ENCODE assay signal across 1 cellular context in the genomic region with DNA sequence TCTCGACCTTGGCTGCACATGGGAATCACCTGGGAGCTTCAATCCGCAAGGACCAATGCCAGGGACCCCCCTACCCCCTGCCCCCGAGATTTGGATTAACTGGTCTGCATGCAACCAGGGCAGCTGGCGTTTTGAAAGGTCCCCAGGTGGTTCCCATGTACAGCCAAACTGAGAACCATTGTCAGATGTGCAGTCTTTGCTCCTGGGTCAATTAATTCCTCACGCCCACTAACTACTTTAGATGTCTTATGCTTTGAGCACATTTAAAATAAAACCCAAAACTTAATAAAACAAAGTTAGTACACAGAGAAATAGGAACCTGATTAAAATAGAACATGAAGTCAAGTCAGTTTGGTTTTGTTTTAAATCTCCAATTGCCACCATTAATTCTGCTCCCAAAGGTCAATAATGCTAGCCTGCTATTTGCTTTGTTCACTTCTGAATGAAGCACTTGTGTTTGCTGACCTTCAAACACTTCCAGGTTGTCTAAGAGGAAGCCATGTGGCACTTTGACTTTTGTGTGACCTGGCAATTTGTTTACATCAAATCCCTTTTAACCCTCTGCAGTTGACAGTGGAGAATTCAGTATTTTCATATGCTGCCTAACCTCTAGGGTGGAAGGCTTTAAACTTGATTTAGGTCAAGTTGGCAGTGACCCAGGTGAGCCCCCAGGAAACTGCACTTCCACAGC.
TF ChIP-seq lines count a peak whose summit lies in the region.

No MANE protein-coding gene starts in this region.

TF ChIP-seq in WTC11, 78 proteins besides CTCF, POLR2A, EP300 and RAD21 (continued from another document):
- TF ChIP-seq, protein P1, sequence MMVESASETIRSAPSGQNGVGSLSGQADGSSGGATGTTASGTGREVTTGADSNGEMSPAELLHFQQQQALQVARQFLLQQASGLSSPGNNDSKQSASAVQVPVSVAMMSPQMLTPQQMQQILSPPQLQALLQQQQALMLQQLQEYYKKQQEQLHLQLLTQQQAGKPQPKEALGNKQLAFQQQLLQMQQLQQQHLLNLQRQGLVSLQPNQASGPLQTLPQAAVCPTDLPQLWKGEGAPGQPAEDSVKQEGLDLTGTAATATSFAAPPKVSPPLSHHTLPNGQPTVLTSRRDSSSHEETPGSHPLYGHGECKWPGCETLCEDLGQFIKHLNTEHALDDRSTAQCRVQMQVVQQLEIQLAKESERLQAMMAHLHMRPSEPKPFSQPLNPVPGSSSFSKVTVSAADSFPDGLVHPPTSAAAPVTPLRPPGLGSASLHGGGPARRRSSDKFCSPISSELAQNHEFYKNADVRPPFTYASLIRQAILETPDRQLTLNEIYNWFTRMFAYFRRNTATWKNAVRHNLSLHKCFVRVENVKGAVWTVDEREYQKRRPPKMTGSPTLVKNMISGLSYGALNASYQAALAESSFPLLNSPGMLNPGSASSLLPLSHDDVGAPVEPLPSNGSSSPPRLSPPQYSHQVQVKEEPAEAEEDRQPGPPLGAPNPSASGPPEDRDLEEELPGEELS (CRISPR knock-in tag; IDR thresholded peaks at IDR 0.05): no peak
- TF ChIP-seq OVOL2 (CRISPR knock-in tag; IDR thresholded peaks at IDR 0.05; ENCODE audit: borderline replicate concordance) (no peak), ATF2 (CRISPR knock-in tag; IDR thresholded peaks at IDR 0.05; ENCODE audit: borderline replicate concordance, low read depth) (no peak), NR1H2 (CRISPR knock-in tag; IDR thresholded peaks at IDR 0.05) (no peak), ZNF396 (CRISPR knock-in tag; IDR thresholded peaks at IDR 0.05; ENCODE audit: borderline replicate concordance) (no peak), E2F5 (CRISPR knock-in tag; IDR thresholded peaks at IDR 0.05) (no peak), TEAD1 (CRISPR knock-in tag; IDR thresholded peaks at IDR 0.05) (no peak), CDX4 (CRISPR knock-in tag; IDR thresholded peaks at IDR 0.05; ENCODE audit: borderline replicate concordance) (no peak), AFF4 (CRISPR knock-in tag; IDR thresholded peaks at IDR 0.05; ENCODE audit: borderline replicate concordance) (no peak), CREM (CRISPR knock-in tag; IDR thresholded peaks at IDR 0.05) (no peak)
